9 cellular contexts compared by ENCODE assay signal in the genomic region with DNA sequence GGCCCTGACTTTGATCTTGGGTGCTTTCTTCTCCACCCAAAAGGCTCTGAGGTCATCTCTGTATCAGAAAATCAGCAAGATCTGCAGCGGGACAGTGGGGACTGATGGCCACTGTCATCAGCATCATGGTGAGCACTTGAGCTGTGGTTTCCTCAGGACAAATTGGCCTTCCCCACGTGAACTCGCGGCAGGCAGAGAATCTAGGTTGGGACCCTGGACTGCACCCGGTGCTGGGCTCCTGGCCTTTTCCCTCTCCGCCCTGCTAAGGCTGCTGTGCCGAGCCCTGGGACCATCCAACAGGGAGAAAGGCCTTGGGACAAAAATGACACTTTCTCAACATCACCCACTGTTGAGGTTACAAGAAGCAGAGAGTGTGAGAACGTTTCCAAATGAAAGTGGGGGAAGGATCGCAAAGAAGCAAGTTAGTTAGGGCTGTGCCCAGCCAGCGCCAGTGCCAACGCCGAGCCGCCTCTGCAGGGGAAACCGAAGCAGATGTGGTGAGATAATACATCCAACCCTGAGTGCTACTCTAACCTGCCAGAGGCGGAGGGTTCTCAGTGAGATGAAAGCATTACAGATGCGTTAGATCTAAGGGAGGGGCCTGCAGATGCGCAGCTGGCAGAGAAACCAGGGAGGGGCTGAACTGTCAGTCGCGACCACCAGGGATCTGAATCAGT. TPM values are rescaled to one million over a fixed set of nuclear protein-coding genes. Genes with fewer than 3 reads are reported as not detected.
DNase-seq lines count a peak whose midpoint lies in the region; ATAC-seq, FAIRE-seq and TF ChIP-seq lines count a peak whose summit lies in the region.
"Had no signal": no experiment of that assay in that cellular context is flagged by ENCODE, and none has a peak within 500 bp of the region (broad histone marks: within the 10 kb centered on the region; RNA-seq: fewer than 3 reads in every experiment).

No MANE protein-coding gene starts in this region.

- H4K20me1 ChIP-seq in SK-N-SH (ENCODE audit: insufficient read depth): no peaks in the 10 kb centered on the region
- H4K20me1 ChIP-seq in mammary epithelial cell (ENCODE audit: insufficient read depth, low read length): no peaks in the 10 kb centered on the region

- in situ Hi-C loops in mammary epithelial cell (cut with MboI; ENCODE audit: low sequenced_read_pairs in 2 of 2): no loop called here

- CTCF ChIA-PET in CD8-positive, alpha-beta T cell (lab: Charles Lee): interaction anchor here (2.0 to 3.3 kb wide), 4 partner anchors 13 to 53 kb away, joined by 4 to 26 read pairs (median 12); a partner anchor contains a TSS
- CTCF ChIA-PET in SK-N-SH (lab: Yijun Ruan, JAX) (no interaction called here), mammary epithelial cell (lab: Charles Lee; ENCODE audit: low non-redundant PET) (no interaction called here)

- H3K4me2 ChIP-seq in SK-N-SH (no peak overlapping the region), mammary epithelial cell (ENCODE audit: insufficient read depth, low read depth, low read length) (no peak overlapping the region)

- no peaks in the 10 kb centered on the region for H3K9me3 ChIP-seq in CD8-positive, alpha-beta T cell (ENCODE audit: low read length)
- H3K9me3 ChIP-seq in KOPT-K1 (ENCODE audit: insufficient read depth, low read length, poor library complexity, severe bottlenecking): no peaks in the 10 kb centered on the region
- no peaks in the 10 kb centered on the region for H3K9me3 ChIP-seq in SK-N-SH
- no peaks in the 10 kb centered on the region for H3K9me3 ChIP-seq in mammary epithelial cell (replicated peaks; ENCODE audit: insufficient read depth, low read length)
- no peaks in the 10 kb centered on the region for H3K9me3 ChIP-seq in pancreas

- FAIRE-seq in pancreas (lab: Jason Lieb, UNC): no peak

- dilution Hi-C loops in mammary epithelial cell (cut with HindIII; ENCODE audit: low sequenced_read_pairs): no loop called here

- H2AFZ ChIP-seq in SK-N-SH (ENCODE audit: low read depth): no peak overlapping the region
- no peak overlapping the region for H2AFZ ChIP-seq in mammary epithelial cell (ENCODE audit: low read depth, low read length)

- H3K27ac ChIP-seq in CD8-positive, alpha-beta T cell (ENCODE audit: low read depth, low read length): peak overlapping the region; percentile 83
- H3K27ac ChIP-seq in KOPT-K1 (ENCODE audit: low read depth, low read length, poor library complexity, severe bottlenecking) (peak overlapping the region; percentile 99), SK-N-SH (ENCODE audit: low read depth in 2 of 2, low read length in 1 of 2) (no peak overlapping the region), mammary epithelial cell (ENCODE audit: insufficient read depth, low read depth, low read length) (no peak overlapping the region), pancreas (no peak overlapping the region)

- BruUV-seq in mammary epithelial cell (replicated peaks; lab: Mats Ljungman, UMichigan): no TSS peak

- WGBS in SK-N-SH (ENCODE audit: low lambda C conversion rate): 79% methylated on average over 19 of the region's 19 CpGs
- WGBS in mammary epithelial cell (ENCODE audit: low coverage, missing lambda C conversion rate): 82% methylated on average over 17 of the region's 19 CpGs
- 79 to 92% methylated on average over 19 of the region's 19 CpGs for WGBS in pancreas, 2 donors

- peak overlapping the region; percentile 99 for H3K27ac Mint-ChIP-seq in CD8-positive, alpha-beta T cell

- H3K9me2 ChIP-seq in SK-N-SH: no peaks in the 10 kb centered on the region

- peak overlapping the region; percentile 89 for H3K4me3 Mint-ChIP-seq in CD8-positive, alpha-beta T cell

- H3K4me1 Mint-ChIP-seq in CD8-positive, alpha-beta T cell (ENCODE audit: low read depth): peaks cover 65% of the 10 kb centered on the region

- POLR2A ChIA-PET in CD8-positive, alpha-beta T cell (lab: Charles Lee): interaction anchor here (1.0 to 5.0 kb wide), 16 partner anchors 11 to 342 kb away, joined by 3 to 86 read pairs (median 7); a partner anchor contains a TSS
- POLR2A ChIA-PET in SK-N-SH (lab: Yijun Ruan, JAX): no interaction called here

- H3K27me3 Mint-ChIP-seq in CD8-positive, alpha-beta T cell (ENCODE audit: low read depth): no peaks in the 10 kb centered on the region

- no peak for TF ChIP-seq RAD21 in SK-N-SH (IDR thresholded peaks at IDR 0.05; ENCODE audit: low read length)

- H3K4me3 ChIP-seq in CD8-positive, alpha-beta T cell (ENCODE audit: low read depth, low read length): peak overlapping the region; percentile 56
- no peak overlapping the region for H3K4me3 ChIP-seq in SK-N-SH (ENCODE audit: low read depth in 2 of 2, low read length in 1 of 2)
- H3K4me3 ChIP-seq in mammary epithelial cell (replicated peaks in 1 of 3; ENCODE audit: insufficient read depth in 1 of 3, low read depth in 2 of 3, low read length in 3 of 3): no peak overlapping the region
- H3K4me3 ChIP-seq in pancreas: no peak overlapping the region

- DNase-seq in CD8-positive, alpha-beta T cell: peak in 5 of 7 experiments; percentile 65 to 79 (median 68)
- DNase-seq in activated T-cell treated with anti-CD3 and anti-CD28 coated beads for 48 hours (ENCODE audit: low read depth) (peak; percentile 58), SK-N-SH (no peak), mammary epithelial cell (no peak), pancreas (no peak)
- DNase-seq in stimulated activated CD4-positive, alpha-beta T cell treated with anti-CD3 and anti-CD28 coated beads, Interleukin-15, amount 100 ng/mL, for 1 hour (ENCODE audit: low read depth in 1 of 2, low spot score in 1 of 2): peak; percentile 37 to 50

- H3K27me3 ChIP-seq in CD8-positive, alpha-beta T cell (ENCODE audit: insufficient read depth, low read length): no peaks in the 10 kb centered on the region
- peaks cover 2% of the 10 kb centered on the region; the same call in 1 of the 2 replicates for H3K27me3 ChIP-seq in SK-N-SH (ENCODE audit: insufficient read depth)
- no peaks in the 10 kb centered on the region for H3K27me3 ChIP-seq in mammary epithelial cell (ENCODE audit: insufficient read depth, low read length)
- no peaks in the 10 kb centered on the region for H3K27me3 ChIP-seq in pancreas

- TF ChIP-seq CTCF in CD8-positive, alpha-beta T cell (IDR thresholded peaks at IDR 0.05): no peak
- no peak for TF ChIP-seq CTCF in SK-N-SH (IDR thresholded peaks at IDR 0.05)
- no peak for TF ChIP-seq CTCF in mammary epithelial cell (conservative IDR thresholded peaks at IDR 0.05 in 1 of 2, IDR thresholded peaks at IDR 0.05 in 1 of 2; ENCODE audit: extremely low read depth in 1 of 2, insufficient read depth in 1 of 2, low read depth in 1 of 2, low read length in 2 of 2)
- TF ChIP-seq CTCF in pancreas (IDR thresholded peaks at IDR 0.05): no peak

- peaks cover 32% of the 10 kb centered on the region for H3K4me1 ChIP-seq in CD8-positive, alpha-beta T cell (ENCODE audit: insufficient read depth, low read length)
- H3K4me1 ChIP-seq in SK-N-SH (ENCODE audit: control insufficient read depth in 1 of 2, insufficient read depth in 2 of 2, low read depth in 1 of 2, low read length in 1 of 2): no peaks in the 10 kb centered on the region
- H3K4me1 ChIP-seq in mammary epithelial cell (ENCODE audit: insufficient read depth, low read length): peaks cover 24% of the 10 kb centered on the region
- H3K4me1 ChIP-seq in pancreas: peaks cover 6 to 26% (median 9%) of the 10 kb centered on the region in 3 donors

- no peaks in the 10 kb centered on the region for H3K79me2 ChIP-seq in SK-N-SH (ENCODE audit: insufficient read depth)
- no peaks in the 10 kb centered on the region for H3K79me2 ChIP-seq in mammary epithelial cell (ENCODE audit: insufficient read depth, low read length)

- no peaks in the 10 kb centered on the region for H3K36me3 Mint-ChIP-seq in CD8-positive, alpha-beta T cell

- no peak overlapping the region for H3K9ac ChIP-seq in SK-N-SH
- H3K9ac ChIP-seq in mammary epithelial cell (ENCODE audit: insufficient read depth, low read length): no peak overlapping the region

- H3K9me3 Mint-ChIP-seq in CD8-positive, alpha-beta T cell: no peaks in the 10 kb centered on the region

- no peaks in the 10 kb centered on the region for H3F3A ChIP-seq in SK-N-SH (replicated peaks; ENCODE audit: insufficient read depth)

- ATAC-seq in CD8-positive, alpha-beta T cell: peak; percentile 73
- ATAC-seq in GM21423 (IDR thresholded peaks at IDR 0.05; ENCODE audit: unreplicated experiment): peak; percentile 22
- no peak for ATAC-seq in pancreas

- no peak for TF ChIP-seq EP300 in SK-N-SH (IDR thresholded peaks at IDR 0.05; ENCODE audit: borderline replicate concordance in 1 of 2, low read depth in 1 of 2, low read length in 1 of 2)

- intact Hi-C loops in CD8-positive, alpha-beta T cell (cut with DNase I, micrococcal nuclease): loop anchor here (1.0 to 10.0 kb wide), 10 partner anchors 46 to 913 kb away; a partner anchor contains a TSS
- intact Hi-C loops in mammary epithelial cell (cut with micrococcal nuclease) (no loop called here), pancreas (cut with DNase I) (no loop called here)

- no peaks in the 10 kb centered on the region for H3K36me3 ChIP-seq in CD8-positive, alpha-beta T cell (ENCODE audit: insufficient read depth, low read length)
- H3K36me3 ChIP-seq in KOPT-K1 (ENCODE audit: insufficient read depth, low read length) (no peaks in the 10 kb centered on the region), SK-N-SH (replicated peaks in 1 of 2; ENCODE audit: control insufficient read depth in 1 of 2, insufficient read depth in 2 of 2, low read length in 1 of 2) (no peaks in the 10 kb centered on the region), mammary epithelial cell (ENCODE audit: insufficient read depth, low read length) (no peaks in the 10 kb centered on the region), pancreas (no peaks in the 10 kb centered on the region)

TF ChIP-seq in SK-N-SH, 30 proteins besides CTCF, POLR2A, EP300 and RAD21 (continues in another document):
- TF ChIP-seq TCF12 (IDR thresholded peaks at IDR 0.05): no peak
- no peak for TF ChIP-seq SMC3 (IDR thresholded peaks at IDR 0.05; ENCODE audit: low read depth, low read length)

RNA-seq across cellular contexts. Expression of a gene that starts 9.1 kb away (rescaled TPM):
- total RNA-seq in CD8-positive, alpha-beta T cell: under 1 TPM; 0.50 to 0.54 TPM
- polyA plus RNA-seq in SK-N-SH (2012; rRNA removed) (not detected in 2 replicates), mammary epithelial cell (not detected), pancreas (under 1 TPM in 1 of 2 donors, not detected in 1; 0.02 TPM)
- polyA plus RNA-seq in SK-N-SH (2012; cell fraction: cytosol; rRNA removed): not detected in 2 replicates
- polyA plus RNA-seq in SK-N-SH (2012; cell fraction: nucleus; rRNA removed): not detected in 2 replicates
- total RNA-seq in mammary epithelial cell (under 1 TPM in 1 of 2 donors, not detected in 1; under 0.01 TPM), pancreas (under 1 TPM in 1 of 6 donors, not detected in 5; 0.06 TPM)
- polyA minus RNA-seq in mammary epithelial cell: not detected
- total RNA-seq: skeletal muscle tissue had no signal

RNA-seq across cellular contexts. Expression of a gene that starts 51.8 kb away (rescaled TPM):
- 100 to 1,000 TPM; 130 to 141 TPM for total RNA-seq in CD8-positive, alpha-beta T cell
- 2.9 and 3.8 TPM in 2 replicates for polyA plus RNA-seq in SK-N-SH (2012; rRNA removed)
- 2.7 and 3.8 TPM in 2 replicates for polyA plus RNA-seq in SK-N-SH (2012; cell fraction: cytosol; rRNA removed)
- 8.0 and 11.4 TPM in 2 replicates for polyA plus RNA-seq in SK-N-SH (2012; cell fraction: nucleus; rRNA removed)
- 10 to 100 TPM; 16.3 to 22.4 TPM for total RNA-seq in mammary epithelial cell
- polyA plus RNA-seq in mammary epithelial cell: 6.7 TPM
- polyA minus RNA-seq in mammary epithelial cell: 11.0 TPM
- 1 to 10 TPM; 4.8 to 9.5 (median 8.0) TPM for total RNA-seq in pancreas
- polyA plus RNA-seq in pancreas: 1 to 10 TPM; 2.9 to 3.2 TPM

Comparison
In these comparisons a context has a peak if more than half of its experiments do, and no peak if none do; other contexts are left out.
1. ATAC-seq: peak in CD8-positive, alpha-beta T cell (single experiment) and GM21423 (single experiment); none in pancreas (0 of 4).
2. DNase-seq: peak in CD8-positive, alpha-beta T cell (5 of 7), activated T-cell treated with anti-CD3 and anti-CD28 coated beads for 48 hours (single experiment) and stimulated activated CD4-positive, alpha-beta T cell treated with anti-CD3 and anti-CD28 coated beads, Interleukin-15, amount 100 ng/mL, for 1 hour (2 of 2); none in SK-N-SH (single experiment), mammary epithelial cell (single experiment) and pancreas (0 of 6).
3. H3K27ac ChIP-seq: peak in CD8-positive, alpha-beta T cell (single experiment) and KOPT-K1 (single experiment); none in SK-N-SH (0 of 2), mammary epithelial cell (single experiment) and pancreas (0 of 4).
4. RNA of a gene that starts 51.8 kb away (total RNA-seq): 130 to 141 TPM in CD8-positive, alpha-beta T cell; 16.3 to 22.4 TPM in mammary epithelial cell and 4.8 to 9.5 TPM in pancreas; every median in the first group is over 4 times any median in the second.
5. intact Hi-C loops: an anchor here in CD8-positive, alpha-beta T cell (1.0 to 10.0 kb wide); none called in mammary epithelial cell and pancreas.